1 cellular context compared by ENCODE assay signal in the genomic region with DNA sequence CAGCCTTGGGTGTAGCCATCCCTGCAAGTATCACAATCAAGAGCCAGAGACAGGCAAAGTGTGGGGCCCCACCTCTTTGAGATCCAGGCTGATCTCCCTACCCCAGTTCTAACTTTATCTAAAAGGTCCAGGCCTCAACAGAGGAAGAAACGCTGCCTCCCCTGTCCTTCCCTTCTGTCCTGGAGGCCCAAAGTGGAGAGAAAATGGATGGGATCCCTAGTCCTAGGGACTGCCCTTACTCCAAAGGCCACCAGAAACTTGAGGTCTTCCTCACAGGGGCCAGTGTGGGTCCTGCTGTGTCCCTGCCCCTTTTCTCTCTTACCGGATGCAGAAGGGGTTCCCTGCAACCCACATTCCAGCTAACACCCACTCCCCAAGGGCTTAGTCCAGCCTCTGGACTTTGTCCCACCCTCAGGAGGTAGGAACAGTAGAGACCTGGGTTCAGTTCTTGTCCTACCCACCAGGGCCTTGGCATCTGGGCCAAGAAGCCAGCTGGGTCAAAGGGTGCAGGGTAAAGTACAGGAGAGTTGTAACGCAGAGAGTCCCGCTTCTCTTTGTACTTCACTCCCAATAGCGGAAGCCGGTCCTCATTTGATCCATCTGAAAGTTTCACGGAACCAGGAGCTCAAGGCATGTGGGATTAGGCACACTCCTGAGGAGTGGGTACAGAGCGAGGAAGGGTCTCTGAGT.
TF ChIP-seq lines count a peak whose summit lies in the region.

No MANE protein-coding gene starts in this region.

TF ChIP-seq in IMR-90, 13 proteins besides CTCF, POLR2A, EP300 and RAD21:
- TF ChIP-seq CHD1 (IDR thresholded peaks at IDR 0.05; ENCODE audit: low read depth, low read length) (no peak), MAZ (IDR thresholded peaks at IDR 0.05; ENCODE audit: borderline replicate concordance, low read depth, low read length) (no peak), MAFK (IDR thresholded peaks at IDR 0.05; ENCODE audit: low read depth, low read length) (no peak), MXI1 (IDR thresholded peaks at IDR 0.05; ENCODE audit: borderline replicate concordance, low read depth, low read length) (no peak), FOS (IDR thresholded peaks at IDR 0.05; ENCODE audit: low read depth, low read length) (no peak)
